In genomic region chr2:17171446-17172049, GRCh38 we compare ENCODE assay signal across 8 cellular contexts.
A peak's percentile ranks its signal among the peaks of the same experiment; 100 is the strongest.
DNase-seq lines count a peak whose midpoint lies in the region; ATAC-seq and TF ChIP-seq lines count a peak whose summit lies in the region.

No MANE protein-coding gene starts in this region.

- H3K27ac ChIP-seq in OCI-LY3 (ENCODE audit: low read length): no peak overlapping the region

- no peak overlapping the region for H3K4me2 ChIP-seq in OCI-LY3 (ENCODE audit: low read length)

- no peak for ATAC-seq in activated CD4-positive, alpha-beta T cell treated with anti-CD3 and anti-CD28 coated beads for 36 hours
- ATAC-seq in HG02938 (IDR thresholded peaks at IDR 0.05; ENCODE audit: unreplicated experiment): peak; percentile 70

- H3K27me3 Mint-ChIP-seq in activated CD4-positive, alpha-beta T cell treated with anti-CD3 and anti-CD28 coated beads for 36 hours: no peaks in the 10 kb centered on the region
- H3K27me3 Mint-ChIP-seq in activated naive CD8-positive, alpha-beta T cell treated with anti-CD3 and anti-CD28 coated beads for 36 hours: no peaks in the 10 kb centered on the region

- H3K4me1 Mint-ChIP-seq in activated CD4-positive, alpha-beta T cell treated with anti-CD3 and anti-CD28 coated beads for 36 hours: no peaks in the 10 kb centered on the region
- H3K4me1 Mint-ChIP-seq in activated naive CD8-positive, alpha-beta T cell treated with anti-CD3 and anti-CD28 coated beads for 36 hours: no peaks in the 10 kb centered on the region

- DNase-seq in activated CD4-positive, alpha-beta T cell treated with anti-CD3 and anti-CD28 coated beads for 36 hours: peak; percentile 6
- no peak for DNase-seq in activated CD4-positive, alpha-beta T cell treated with anti-CD3 and anti-CD28 coated beads for 48 hours
- DNase-seq in fibroblast of villous mesenchyme (ENCODE audit: low read depth) (peak; percentile 60), pons (ENCODE audit: low spot score) (peak; percentile 51), LoVo (ENCODE audit: low spot score) (no peak)
- no peak for DNase-seq in activated naive CD8-positive, alpha-beta T cell treated with anti-CD3 and anti-CD28 coated beads for 36 hours

- intact Hi-C loops in activated CD4-positive, alpha-beta T cell treated with anti-CD3 and anti-CD28 coated beads for 36 hours (cut with DNase I, micrococcal nuclease): no loop called here

- H3K27ac Mint-ChIP-seq in activated CD4-positive, alpha-beta T cell treated with anti-CD3 and anti-CD28 coated beads for 36 hours: no peak overlapping the region
- H3K27ac Mint-ChIP-seq in activated naive CD8-positive, alpha-beta T cell treated with anti-CD3 and anti-CD28 coated beads for 36 hours: no peak overlapping the region

- H3K4me3 Mint-ChIP-seq in activated CD4-positive, alpha-beta T cell treated with anti-CD3 and anti-CD28 coated beads for 36 hours: no peak overlapping the region
- H3K4me3 Mint-ChIP-seq in activated naive CD8-positive, alpha-beta T cell treated with anti-CD3 and anti-CD28 coated beads for 36 hours: no peak overlapping the region

- H3K4me1 ChIP-seq in OCI-LY3 (ENCODE audit: low read length): peaks cover 6% of the 10 kb centered on the region

- H3K4me3 ChIP-seq in OCI-LY3 (ENCODE audit: low read length): no peak overlapping the region
- H3K4me3 ChIP-seq in fibroblast of villous mesenchyme (ENCODE audit: low read depth, low read length): no peak overlapping the region

- peaks cover 8% of the 10 kb centered on the region; the same call in 1 of the 2 replicates for H3K27me3 ChIP-seq in OCI-LY3 (ENCODE audit: low read depth, low read length)

- no peaks in the 10 kb centered on the region for H3K9me3 ChIP-seq in OCI-LY3 (ENCODE audit: insufficient read depth, low read length)

- no peaks in the 10 kb centered on the region for H3K36me3 ChIP-seq in OCI-LY3 (replicated peaks; ENCODE audit: low read depth, low read length)

- POLR2A ChIA-PET in activated CD4-positive, alpha-beta T cell treated with anti-CD3 and anti-CD28 coated beads for 36 hours (lab: Charles Lee): no interaction called here

- no peaks in the 10 kb centered on the region for H3K79me2 ChIP-seq in OCI-LY3 (ENCODE audit: low read length)

- H2AFZ ChIP-seq in OCI-LY3 (ENCODE audit: low read depth, low read length): no peak overlapping the region

- H3K9me3 Mint-ChIP-seq in activated CD4-positive, alpha-beta T cell treated with anti-CD3 and anti-CD28 coated beads for 36 hours (ENCODE audit: low read depth): no peaks in the 10 kb centered on the region
- no peaks in the 10 kb centered on the region for H3K9me3 Mint-ChIP-seq in activated naive CD8-positive, alpha-beta T cell treated with anti-CD3 and anti-CD28 coated beads for 36 hours

- CTCF ChIA-PET in activated CD4-positive, alpha-beta T cell treated with anti-CD3 and anti-CD28 coated beads for 36 hours (lab: Charles Lee): no interaction called here

- H4K20me1 ChIP-seq in OCI-LY3 (ENCODE audit: insufficient read depth, low read length): no peaks in the 10 kb centered on the region

- H3K9ac ChIP-seq in OCI-LY3 (ENCODE audit: low read length): no peak overlapping the region

- peak; percentile 36 for TF ChIP-seq CTCF in OCI-LY3 (IDR thresholded peaks at IDR 0.05; ENCODE audit: low read depth, low read length)
- peak; percentile 87 for TF ChIP-seq CTCF in fibroblast of villous mesenchyme (IDR thresholded peaks at IDR 0.05; ENCODE audit: insufficient read depth, low read depth, low read length)

- H3K36me3 Mint-ChIP-seq in activated CD4-positive, alpha-beta T cell treated with anti-CD3 and anti-CD28 coated beads for 36 hours (ENCODE audit: low read depth): no peaks in the 10 kb centered on the region
- H3K36me3 Mint-ChIP-seq in activated naive CD8-positive, alpha-beta T cell treated with anti-CD3 and anti-CD28 coated beads for 36 hours: no peaks in the 10 kb centered on the region

Comparison
In these comparisons a context has a peak if more than half of its experiments do, and no peak if none do; other contexts are left out.
1. DNase-seq: peak in activated CD4-positive, alpha-beta T cell treated with anti-CD3 and anti-CD28 coated beads for 36 hours (single experiment), fibroblast of villous mesenchyme (single experiment) and pons (single experiment); none in activated CD4-positive, alpha-beta T cell treated with anti-CD3 and anti-CD28 coated beads for 48 hours (single experiment), LoVo (single experiment) and activated naive CD8-positive, alpha-beta T cell treated with anti-CD3 and anti-CD28 coated beads for 36 hours (single experiment).